In the genomic region with DNA sequence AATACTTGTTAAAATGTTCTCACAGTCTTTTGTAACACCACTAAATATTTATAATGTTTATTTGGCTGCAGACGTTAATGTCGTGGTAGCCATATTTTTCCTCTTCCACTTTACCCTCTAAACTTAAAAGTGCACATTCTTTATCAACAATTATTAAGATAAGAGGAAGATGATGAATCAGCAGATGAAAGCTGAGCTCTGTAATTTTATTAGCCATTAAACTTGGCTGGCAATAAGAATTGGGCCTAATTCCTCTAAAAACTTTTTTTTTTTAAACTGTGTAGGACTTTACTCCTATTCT, we compare ENCODE assay signal across 14 cellular contexts.
"Had no signal": no experiment of that assay in that cellular context is flagged by ENCODE, and none has a peak within 500 bp of the region (broad histone marks: within the 10 kb centered on the region; RNA-seq: fewer than 3 reads in every experiment).

No MANE protein-coding gene starts in this region.

- H3K9me3 ChIP-seq: adrenal gland, spleen had no signal

- H3K36me3 ChIP-seq: adrenal gland, heart left ventricle, right atrium auricular region, spleen had no signal

- ATAC-seq: heart left ventricle had no signal

- FAIRE-seq: kidney had no signal

- H3K27ac ChIP-seq: spleen had no signal

- H3K27me3 ChIP-seq: adrenal gland, heart left ventricle, right atrium auricular region, spleen had no signal

- H3K4me1 ChIP-seq: adrenal gland, spleen had no signal

- H3K4me3 ChIP-seq: adrenal gland, heart left ventricle, right atrium auricular region, spleen had no signal

- DNase-seq: activated CD4-positive, alpha-beta T cell treated with anti-CD3 and anti-CD28 coated beads, Interleukin-2, amount 50 U/mL, for 1 hour; activated CD4-positive, CD25-positive, alpha-beta regulatory T cell; activated naive CD4-positive, alpha-beta T cell treated with anti-CD3 and anti-CD28 coated beads, Interleukin-2, amount 10 ng/mL, durations not matched to agents 7 days and 5 days; adrenal gland; dermis blood vessel endothelial cell; foreskin fibroblast; heart left ventricle; kidney; naive B cell; posterior cingulate gyrus; spleen; stimulated activated CD4-positive, alpha-beta T cell treated with anti-CD3 and anti-CD28 coated beads, Interleukin-1b, Interleukin-23, amount 100 ng/mL, for 48 hours; stimulated activated naive CD4-positive, alpha-beta T cell had no signal
